Comparison of ENCODE assay signal across 3 cellular contexts in the genomic region with DNA sequence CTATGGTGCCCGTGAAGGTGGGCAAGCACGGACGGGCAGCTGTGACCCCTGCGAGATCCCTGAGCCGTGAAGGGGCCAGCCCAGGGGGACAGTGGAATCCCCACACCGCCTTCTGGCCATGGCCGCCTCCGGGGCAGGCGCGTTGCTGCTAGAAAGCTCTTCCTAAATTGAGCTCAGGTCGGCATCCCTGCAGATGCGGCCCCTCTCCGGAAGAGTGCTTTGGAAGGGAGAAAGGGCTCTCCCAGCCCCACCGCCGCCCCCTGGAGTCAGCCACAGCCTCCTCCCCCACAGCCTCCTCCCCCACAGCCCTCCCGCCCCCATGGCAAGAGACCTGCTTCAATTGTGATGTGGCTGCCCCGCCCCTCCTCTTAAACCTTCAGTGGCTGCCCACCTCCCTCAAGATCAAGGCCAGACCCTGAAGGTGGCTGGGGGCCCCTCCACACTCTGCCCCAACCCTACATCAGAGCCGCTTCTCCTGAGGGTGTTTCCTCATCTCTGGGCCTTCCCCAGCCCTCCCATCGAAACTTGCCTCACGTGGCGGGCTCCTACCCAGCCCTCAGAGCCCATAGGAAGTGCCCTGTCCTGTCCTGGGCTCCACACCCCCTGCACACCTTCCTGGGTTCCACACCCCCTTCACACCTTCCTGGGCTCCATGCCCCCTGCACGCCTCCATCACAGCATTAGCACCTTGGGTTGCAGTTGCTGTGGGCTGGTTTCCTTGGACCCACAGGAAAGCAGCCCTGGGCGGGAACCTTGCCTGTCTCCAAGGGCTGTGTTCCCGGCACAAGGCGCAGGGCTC.
A peak's percentile ranks its signal among the peaks of the same experiment; 100 is the strongest.
TF ChIP-seq lines count a peak whose summit lies in the region.

No MANE protein-coding gene starts in this region.

TF ChIP-seq in SK-N-SH treated with all-trans-retinoic acid at 6 μM for 48 hours, 23 proteins besides CTCF, POLR2A, EP300 and RAD21:
- TF ChIP-seq ZFP3 (CRISPR knock-in tag; IDR thresholded peaks at IDR 0.05), result peak; percentile 33; the same call in 1 of the 2 replicates
- no peak for TF ChIP-seq TOX (CRISPR knock-in tag; IDR thresholded peaks at IDR 0.05; ENCODE audit: borderline replicate concordance)

TF ChIP-seq in SK-N-SH, 30 proteins besides CTCF, POLR2A, EP300 and RAD21:
- TF ChIP-seq USF2 (IDR thresholded peaks at IDR 0.05; ENCODE audit: borderline replicate concordance, low read depth, low read length), result no peak
- TF ChIP-seq POLR2AphosphoS5 (IDR thresholded peaks at IDR 0.05; ENCODE audit: low read depth, low read length), result no peak
- TF ChIP-seq SMC3 (IDR thresholded peaks at IDR 0.05; ENCODE audit: low read depth, low read length), result no peak
- TF ChIP-seq, protein P1, sequence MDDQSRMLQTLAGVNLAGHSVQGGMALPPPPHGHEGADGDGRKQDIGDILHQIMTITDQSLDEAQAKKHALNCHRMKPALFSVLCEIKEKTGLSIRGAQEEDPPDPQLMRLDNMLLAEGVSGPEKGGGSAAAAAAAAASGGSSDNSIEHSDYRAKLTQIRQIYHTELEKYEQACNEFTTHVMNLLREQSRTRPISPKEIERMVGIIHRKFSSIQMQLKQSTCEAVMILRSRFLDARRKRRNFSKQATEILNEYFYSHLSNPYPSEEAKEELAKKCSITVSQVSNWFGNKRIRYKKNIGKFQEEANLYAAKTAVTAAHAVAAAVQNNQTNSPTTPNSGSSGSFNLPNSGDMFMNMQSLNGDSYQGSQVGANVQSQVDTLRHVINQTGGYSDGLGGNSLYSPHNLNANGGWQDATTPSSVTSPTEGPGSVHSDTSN (IDR thresholded peaks at IDR 0.05), result no peak
- no peak for TF ChIP-seq FOSL2 (IDR thresholded peaks at IDR 0.05; ENCODE audit: borderline replicate concordance, low read depth)
- TF ChIP-seq IRF3 (IDR thresholded peaks at IDR 0.05; ENCODE audit: low read depth, low read length), result no peak
- TF ChIP-seq FOXM1 (IDR thresholded peaks at IDR 0.05; ENCODE audit: low read depth), result no peak
- TF ChIP-seq FOXJ3 (CRISPR knock-in tag; IDR thresholded peaks at IDR 0.05), result no peak
- TF ChIP-seq, protein P2, sequence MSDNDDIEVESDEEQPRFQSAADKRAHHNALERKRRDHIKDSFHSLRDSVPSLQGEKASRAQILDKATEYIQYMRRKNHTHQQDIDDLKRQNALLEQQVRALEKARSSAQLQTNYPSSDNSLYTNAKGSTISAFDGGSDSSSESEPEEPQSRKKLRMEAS (IDR thresholded peaks at IDR 0.05; ENCODE audit: low read depth), result no peak

TF ChIP-seq in K562, 482 proteins besides CTCF, POLR2A, EP300 and RAD21 (continues in another document):
- TF ChIP-seq NONO (IDR thresholded peaks at IDR 0.05; ENCODE audit: low read depth in 2 of 2, low read length in 1 of 2), result no peak
- no peak for TF ChIP-seq CXXC5 (CRISPR knock-in tag; IDR thresholded peaks at IDR 0.05)
- 0 out of 2 replicates have a peak, but pooled peaks have one; percentile 21 for TF ChIP-seq DMBX1 (CRISPR knock-in tag; IDR thresholded peaks at IDR 0.05; ENCODE audit: borderline replicate concordance)
- no peak for TF ChIP-seq PCBP1 (IDR thresholded peaks at IDR 0.05; ENCODE audit: low read depth, low read length, poor library complexity, severe bottlenecking)
- TF ChIP-seq HNRNPLL (IDR thresholded peaks at IDR 0.05; ENCODE audit: low read depth, low read length, poor library complexity, severe bottlenecking), result peak; percentile 26
- TF ChIP-seq MAFF (IDR thresholded peaks at IDR 0.05; ENCODE audit: low read length), result no peak
- TF ChIP-seq WHSC1 (IDR thresholded peaks at IDR 0.05; ENCODE audit: low read length), result no peak
- no peak for TF ChIP-seq NFYB (IDR thresholded peaks at IDR 0.05; ENCODE audit: extremely low read depth, insufficient read length)
- 0 out of 2 replicates have a peak, but pooled peaks have one; percentile 41 for TF ChIP-seq SMAD4 (CRISPR knock-in tag; conservative IDR thresholded peaks at IDR 0.05)
- TF ChIP-seq PHB2 (IDR thresholded peaks at IDR 0.05; ENCODE audit: low read depth), result no peak
- no peak for TF ChIP-seq ZNF347 (CRISPR knock-in tag; IDR thresholded peaks at IDR 0.05; ENCODE audit: low read depth)
- TF ChIP-seq ZNF277 (CRISPR knock-in tag; IDR thresholded peaks at IDR 0.05; ENCODE audit: borderline replicate concordance), result no peak
- TF ChIP-seq, protein P3, sequence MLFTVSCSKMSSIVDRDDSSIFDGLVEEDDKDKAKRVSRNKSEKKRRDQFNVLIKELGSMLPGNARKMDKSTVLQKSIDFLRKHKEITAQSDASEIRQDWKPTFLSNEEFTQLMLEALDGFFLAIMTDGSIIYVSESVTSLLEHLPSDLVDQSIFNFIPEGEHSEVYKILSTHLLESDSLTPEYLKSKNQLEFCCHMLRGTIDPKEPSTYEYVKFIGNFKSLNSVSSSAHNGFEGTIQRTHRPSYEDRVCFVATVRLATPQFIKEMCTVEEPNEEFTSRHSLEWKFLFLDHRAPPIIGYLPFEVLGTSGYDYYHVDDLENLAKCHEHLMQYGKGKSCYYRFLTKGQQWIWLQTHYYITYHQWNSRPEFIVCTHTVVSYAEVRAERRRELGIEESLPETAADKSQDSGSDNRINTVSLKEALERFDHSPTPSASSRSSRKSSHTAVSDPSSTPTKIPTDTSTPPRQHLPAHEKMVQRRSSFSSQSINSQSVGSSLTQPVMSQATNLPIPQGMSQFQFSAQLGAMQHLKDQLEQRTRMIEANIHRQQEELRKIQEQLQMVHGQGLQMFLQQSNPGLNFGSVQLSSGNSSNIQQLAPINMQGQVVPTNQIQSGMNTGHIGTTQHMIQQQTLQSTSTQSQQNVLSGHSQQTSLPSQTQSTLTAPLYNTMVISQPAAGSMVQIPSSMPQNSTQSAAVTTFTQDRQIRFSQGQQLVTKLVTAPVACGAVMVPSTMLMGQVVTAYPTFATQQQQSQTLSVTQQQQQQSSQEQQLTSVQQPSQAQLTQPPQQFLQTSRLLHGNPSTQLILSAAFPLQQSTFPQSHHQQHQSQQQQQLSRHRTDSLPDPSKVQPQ (CRISPR knock-in tag; IDR thresholded peaks at IDR 0.05; ENCODE audit: borderline replicate concordance), result no peak
- TF ChIP-seq, protein P4, sequence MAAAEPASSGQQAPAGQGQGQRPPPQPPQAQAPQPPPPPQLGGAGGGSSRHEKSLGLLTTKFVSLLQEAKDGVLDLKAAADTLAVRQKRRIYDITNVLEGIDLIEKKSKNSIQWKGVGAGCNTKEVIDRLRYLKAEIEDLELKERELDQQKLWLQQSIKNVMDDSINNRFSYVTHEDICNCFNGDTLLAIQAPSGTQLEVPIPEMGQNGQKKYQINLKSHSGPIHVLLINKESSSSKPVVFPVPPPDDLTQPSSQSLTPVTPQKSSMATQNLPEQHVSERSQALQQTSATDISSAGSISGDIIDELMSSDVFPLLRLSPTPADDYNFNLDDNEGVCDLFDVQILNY (CRISPR knock-in tag; IDR thresholded peaks at IDR 0.05), result no peak
- peak; percentile 13 for TF ChIP-seq RBBP5 (IDR thresholded peaks at IDR 0.05; ENCODE audit: borderline replicate concordance, insufficient read depth, low read length, poor library complexity, severe bottlenecking)
- TF ChIP-seq HCFC1 (IDR thresholded peaks at IDR 0.05; ENCODE audit: low read depth, low read length), result no peak
- TF ChIP-seq PTBP1 (IDR thresholded peaks at IDR 0.05; ENCODE audit: low read depth, low read length), result no peak
- no peak for TF ChIP-seq FOSL1 (tag; conservative IDR thresholded peaks at IDR 0.05)
- no peak for TF ChIP-seq SP1 (CRISPR knock-in tag; IDR thresholded peaks at IDR 0.05)
- 0 out of 2 replicates have a peak, but pooled peaks have one; percentile 8 for TF ChIP-seq USF1 (CRISPR knock-in tag; IDR thresholded peaks at IDR 0.05)
- TF ChIP-seq ASH1L (IDR thresholded peaks at IDR 0.05; ENCODE audit: borderline replicate concordance, low read depth, partially characterized antibody), result no peak
- TF ChIP-seq, protein P5, sequence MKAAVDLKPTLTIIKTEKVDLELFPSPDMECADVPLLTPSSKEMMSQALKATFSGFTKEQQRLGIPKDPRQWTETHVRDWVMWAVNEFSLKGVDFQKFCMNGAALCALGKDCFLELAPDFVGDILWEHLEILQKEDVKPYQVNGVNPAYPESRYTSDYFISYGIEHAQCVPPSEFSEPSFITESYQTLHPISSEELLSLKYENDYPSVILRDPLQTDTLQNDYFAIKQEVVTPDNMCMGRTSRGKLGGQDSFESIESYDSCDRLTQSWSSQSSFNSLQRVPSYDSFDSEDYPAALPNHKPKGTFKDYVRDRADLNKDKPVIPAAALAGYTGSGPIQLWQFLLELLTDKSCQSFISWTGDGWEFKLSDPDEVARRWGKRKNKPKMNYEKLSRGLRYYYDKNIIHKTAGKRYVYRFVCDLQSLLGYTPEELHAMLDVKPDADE (conservative IDR thresholded peaks at IDR 0.05; ENCODE audit: control insufficient read depth, low read depth, low read length), result no peak
- TF ChIP-seq, protein P6, sequence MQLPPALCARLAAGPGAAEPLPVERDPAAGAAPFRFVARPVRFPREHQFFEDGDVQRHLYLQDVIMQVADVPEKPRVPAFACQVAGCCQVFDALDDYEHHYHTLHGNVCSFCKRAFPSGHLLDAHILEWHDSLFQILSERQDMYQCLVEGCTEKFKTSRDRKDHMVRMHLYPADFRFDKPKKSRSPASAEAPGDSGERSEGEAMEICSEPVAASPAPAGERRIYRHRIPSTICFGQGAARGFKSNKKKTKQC (CRISPR knock-in tag; IDR thresholded peaks at IDR 0.05), result no peak
- TF ChIP-seq DACH1 (IDR thresholded peaks at IDR 0.05; ENCODE audit: partially characterized antibody), result no peak
- no peak for TF ChIP-seq ZNF384 (IDR thresholded peaks at IDR 0.05; ENCODE audit: low read depth, low read length)
- peak in 1 of 2 experiments; percentile 47; a peak in 1 of 4 replicates for TF ChIP-seq KDM1A (IDR thresholded peaks at IDR 0.05)
- TF ChIP-seq, protein P7, sequence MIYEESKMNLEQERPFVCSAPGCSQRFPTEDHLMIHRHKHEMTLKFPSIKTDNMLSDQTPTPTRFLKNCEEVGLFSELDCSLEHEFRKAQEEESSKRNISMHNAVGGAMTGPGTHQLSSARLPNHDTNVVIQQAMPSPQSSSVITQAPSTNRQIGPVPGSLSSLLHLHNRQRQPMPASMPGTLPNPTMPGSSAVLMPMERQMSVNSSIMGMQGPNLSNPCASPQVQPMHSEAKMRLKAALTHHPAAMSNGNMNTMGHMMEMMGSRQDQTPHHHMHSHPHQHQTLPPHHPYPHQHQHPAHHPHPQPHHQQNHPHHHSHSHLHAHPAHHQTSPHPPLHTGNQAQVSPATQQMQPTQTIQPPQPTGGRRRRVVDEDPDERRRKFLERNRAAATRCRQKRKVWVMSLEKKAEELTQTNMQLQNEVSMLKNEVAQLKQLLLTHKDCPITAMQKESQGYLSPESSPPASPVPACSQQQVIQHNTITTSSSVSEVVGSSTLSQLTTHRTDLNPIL (CRISPR knock-in tag; IDR thresholded peaks at IDR 0.05), result no peak
- TF ChIP-seq RBM22 (IDR thresholded peaks at IDR 0.05; ENCODE audit: low read depth, low read length, poor library complexity, severe bottlenecking), result no peak
- no peak for TF ChIP-seq MTA1 (IDR thresholded peaks at IDR 0.05; ENCODE audit: borderline replicate concordance)
- no peak for TF ChIP-seq CBX3 (IDR thresholded peaks at IDR 0.05; ENCODE audit: borderline replicate concordance in 1 of 2, low read length in 2 of 2)
- TF ChIP-seq HOXB6 (CRISPR knock-in tag; IDR thresholded peaks at IDR 0.05; ENCODE audit: borderline replicate concordance), result no peak
- TF ChIP-seq VEZF1 (CRISPR knock-in tag; IDR thresholded peaks at IDR 0.05), result peak; percentile 72
- TF ChIP-seq MEF2A (IDR thresholded peaks at IDR 0.05; ENCODE audit: control insufficient read depth, low read depth, low read length), result no peak
- TF ChIP-seq, protein P8, sequence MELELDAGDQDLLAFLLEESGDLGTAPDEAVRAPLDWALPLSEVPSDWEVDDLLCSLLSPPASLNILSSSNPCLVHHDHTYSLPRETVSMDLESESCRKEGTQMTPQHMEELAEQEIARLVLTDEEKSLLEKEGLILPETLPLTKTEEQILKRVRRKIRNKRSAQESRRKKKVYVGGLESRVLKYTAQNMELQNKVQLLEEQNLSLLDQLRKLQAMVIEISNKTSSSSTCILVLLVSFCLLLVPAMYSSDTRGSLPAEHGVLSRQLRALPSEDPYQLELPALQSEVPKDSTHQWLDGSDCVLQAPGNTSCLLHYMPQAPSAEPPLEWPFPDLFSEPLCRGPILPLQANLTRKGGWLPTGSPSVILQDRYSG (tag; conservative IDR thresholded peaks at IDR 0.05; ENCODE audit: low read depth), result no peak
- no peak for TF ChIP-seq ELF2 (CRISPR knock-in tag; IDR thresholded peaks at IDR 0.05)
- TF ChIP-seq E2F8 (IDR thresholded peaks at IDR 0.05; ENCODE audit: low read depth, partially characterized antibody), result no peak
